1 cellular context compared by ENCODE assay signal in genomic region chr20:5835234-5835845, GRCh38.
TF ChIP-seq lines count a peak whose summit lies in the region.

No MANE protein-coding gene starts in this region.

TF ChIP-seq in HCT116, 20 proteins besides CTCF, POLR2A, EP300 and RAD21:
- TF ChIP-seq, protein P1, sequence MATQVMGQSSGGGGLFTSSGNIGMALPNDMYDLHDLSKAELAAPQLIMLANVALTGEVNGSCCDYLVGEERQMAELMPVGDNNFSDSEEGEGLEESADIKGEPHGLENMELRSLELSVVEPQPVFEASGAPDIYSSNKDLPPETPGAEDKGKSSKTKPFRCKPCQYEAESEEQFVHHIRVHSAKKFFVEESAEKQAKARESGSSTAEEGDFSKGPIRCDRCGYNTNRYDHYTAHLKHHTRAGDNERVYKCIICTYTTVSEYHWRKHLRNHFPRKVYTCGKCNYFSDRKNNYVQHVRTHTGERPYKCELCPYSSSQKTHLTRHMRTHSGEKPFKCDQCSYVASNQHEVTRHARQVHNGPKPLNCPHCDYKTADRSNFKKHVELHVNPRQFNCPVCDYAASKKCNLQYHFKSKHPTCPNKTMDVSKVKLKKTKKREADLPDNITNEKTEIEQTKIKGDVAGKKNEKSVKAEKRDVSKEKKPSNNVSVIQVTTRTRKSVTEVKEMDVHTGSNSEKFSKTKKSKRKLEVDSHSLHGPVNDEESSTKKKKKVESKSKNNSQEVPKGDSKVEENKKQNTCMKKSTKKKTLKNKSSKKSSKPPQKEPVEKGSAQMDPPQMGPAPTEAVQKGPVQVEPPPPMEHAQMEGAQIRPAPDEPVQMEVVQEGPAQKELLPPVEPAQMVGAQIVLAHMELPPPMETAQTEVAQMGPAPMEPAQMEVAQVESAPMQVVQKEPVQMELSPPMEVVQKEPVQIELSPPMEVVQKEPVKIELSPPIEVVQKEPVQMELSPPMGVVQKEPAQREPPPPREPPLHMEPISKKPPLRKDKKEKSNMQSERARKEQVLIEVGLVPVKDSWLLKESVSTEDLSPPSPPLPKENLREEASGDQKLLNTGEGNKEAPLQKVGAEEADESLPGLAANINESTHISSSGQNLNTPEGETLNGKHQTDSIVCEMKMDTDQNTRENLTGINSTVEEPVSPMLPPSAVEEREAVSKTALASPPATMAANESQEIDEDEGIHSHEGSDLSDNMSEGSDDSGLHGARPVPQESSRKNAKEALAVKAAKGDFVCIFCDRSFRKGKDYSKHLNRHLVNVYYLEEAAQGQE (IDR thresholded peaks at IDR 0.05; ENCODE audit: low read depth): no peak
- TF ChIP-seq EZH2 (IDR thresholded peaks at IDR 0.05) (no peak), TCF7L2 (IDR thresholded peaks at IDR 0.05; ENCODE audit: borderline replicate concordance, extremely low read depth, insufficient read depth, insufficient read length) (peak; percentile 67), JUND (IDR thresholded peaks at IDR 0.05) (0 out of 2 replicates have a peak, but pooled peaks have one; percentile 14), SRF (IDR thresholded peaks at IDR 0.05; ENCODE audit: low read depth) (no peak), ZBTB33 (IDR thresholded peaks at IDR 0.05; ENCODE audit: extremely low read depth, insufficient replicate concordance, low read length) (no peak)
TF ChIP-seq in HCT116: peak in this region for 2.
